1 cellular context compared by ENCODE assay signal in genomic region chr13:24306632-24307031, GRCh38.
TF ChIP-seq lines count a peak whose summit lies in the region.

No MANE protein-coding gene starts in this region.

TF ChIP-seq in GM23338, 12 proteins besides CTCF, POLR2A, EP300 and RAD21 (continued from another document):
- TF ChIP-seq ZNF462 (CRISPR knock-in tag; IDR thresholded peaks at IDR 0.05) = no peak
- no peak for TF ChIP-seq ETS1 (IDR thresholded peaks at IDR 0.05)
- no peak for TF ChIP-seq ZNF331 (CRISPR knock-in tag; IDR thresholded peaks at IDR 0.05; ENCODE audit: low read depth)
- TF ChIP-seq STAT1 (IDR thresholded peaks at IDR 0.05; ENCODE audit: unreplicated experiment) = no peak
